In the genomic region with DNA sequence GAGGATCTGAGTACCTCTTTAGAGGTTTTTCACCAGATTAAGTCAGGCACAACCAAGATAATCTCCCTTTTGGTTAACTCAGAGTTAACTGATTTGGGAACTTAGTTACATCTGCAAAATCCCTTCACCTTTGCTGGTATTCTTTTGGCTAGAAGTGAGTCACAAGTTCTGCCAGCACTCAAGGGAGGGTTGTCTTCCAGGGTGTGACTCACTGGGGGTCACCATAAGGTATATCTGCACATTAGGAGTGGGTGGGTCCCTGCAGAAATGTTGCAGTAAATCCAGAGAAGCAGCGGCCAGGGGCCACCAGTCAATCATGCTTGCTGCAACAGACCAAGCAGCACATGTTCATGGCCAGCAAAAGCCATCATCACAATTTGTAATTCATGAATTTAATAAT, we compare ENCODE assay signal across 1 cellular context.
TF ChIP-seq lines count a peak whose summit lies in the region.

No MANE protein-coding gene starts in this region.

TF ChIP-seq in GM23338, 12 proteins besides CTCF, POLR2A, EP300 and RAD21 (continued from another document):
- TF ChIP-seq, protein P1, sequence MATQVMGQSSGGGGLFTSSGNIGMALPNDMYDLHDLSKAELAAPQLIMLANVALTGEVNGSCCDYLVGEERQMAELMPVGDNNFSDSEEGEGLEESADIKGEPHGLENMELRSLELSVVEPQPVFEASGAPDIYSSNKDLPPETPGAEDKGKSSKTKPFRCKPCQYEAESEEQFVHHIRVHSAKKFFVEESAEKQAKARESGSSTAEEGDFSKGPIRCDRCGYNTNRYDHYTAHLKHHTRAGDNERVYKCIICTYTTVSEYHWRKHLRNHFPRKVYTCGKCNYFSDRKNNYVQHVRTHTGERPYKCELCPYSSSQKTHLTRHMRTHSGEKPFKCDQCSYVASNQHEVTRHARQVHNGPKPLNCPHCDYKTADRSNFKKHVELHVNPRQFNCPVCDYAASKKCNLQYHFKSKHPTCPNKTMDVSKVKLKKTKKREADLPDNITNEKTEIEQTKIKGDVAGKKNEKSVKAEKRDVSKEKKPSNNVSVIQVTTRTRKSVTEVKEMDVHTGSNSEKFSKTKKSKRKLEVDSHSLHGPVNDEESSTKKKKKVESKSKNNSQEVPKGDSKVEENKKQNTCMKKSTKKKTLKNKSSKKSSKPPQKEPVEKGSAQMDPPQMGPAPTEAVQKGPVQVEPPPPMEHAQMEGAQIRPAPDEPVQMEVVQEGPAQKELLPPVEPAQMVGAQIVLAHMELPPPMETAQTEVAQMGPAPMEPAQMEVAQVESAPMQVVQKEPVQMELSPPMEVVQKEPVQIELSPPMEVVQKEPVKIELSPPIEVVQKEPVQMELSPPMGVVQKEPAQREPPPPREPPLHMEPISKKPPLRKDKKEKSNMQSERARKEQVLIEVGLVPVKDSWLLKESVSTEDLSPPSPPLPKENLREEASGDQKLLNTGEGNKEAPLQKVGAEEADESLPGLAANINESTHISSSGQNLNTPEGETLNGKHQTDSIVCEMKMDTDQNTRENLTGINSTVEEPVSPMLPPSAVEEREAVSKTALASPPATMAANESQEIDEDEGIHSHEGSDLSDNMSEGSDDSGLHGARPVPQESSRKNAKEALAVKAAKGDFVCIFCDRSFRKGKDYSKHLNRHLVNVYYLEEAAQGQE (IDR thresholded peaks at IDR 0.05; ENCODE audit: unreplicated experiment), result no peak
